ENCODE assay signal across 1 cellular context in the genomic region with DNA sequence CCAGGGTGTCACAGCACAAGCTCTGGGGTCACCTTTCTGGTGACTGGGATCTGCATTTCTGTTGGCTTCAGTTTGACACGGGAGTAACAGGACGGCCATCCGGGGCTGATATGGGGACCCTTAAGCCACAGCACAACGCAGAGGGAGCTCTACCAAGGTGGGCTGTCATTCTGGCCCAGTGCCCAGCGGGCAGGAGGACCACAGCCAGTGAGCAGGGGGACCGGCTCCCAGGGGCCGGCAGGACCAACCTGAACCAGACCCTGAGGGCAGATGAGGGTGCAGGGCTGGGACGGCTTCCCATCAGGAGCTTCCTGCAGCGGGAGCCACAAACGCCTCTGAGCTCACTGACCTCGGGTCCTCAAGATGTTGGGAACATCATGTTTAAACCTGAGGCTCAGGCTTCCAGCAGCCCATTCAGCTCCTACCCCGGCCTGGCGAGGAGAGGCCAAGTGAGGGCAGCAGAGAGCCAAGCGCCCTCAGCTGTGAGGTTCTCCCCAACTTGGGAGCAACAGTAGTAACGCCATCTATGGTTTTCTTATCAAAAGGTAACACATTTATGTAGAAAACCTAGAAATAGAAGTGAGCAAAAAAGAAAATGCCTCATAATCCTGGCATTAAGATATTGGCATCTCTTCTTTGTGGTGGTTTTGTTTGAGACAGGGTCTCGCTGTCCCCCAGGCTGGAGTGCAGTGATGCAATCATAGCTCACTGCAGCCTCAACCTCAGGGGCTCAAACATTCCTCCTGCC.
A peak's percentile ranks its signal among the peaks of the same experiment; 100 is the strongest.
TF ChIP-seq lines count a peak whose summit lies in the region.

No MANE protein-coding gene starts in this region.

TF ChIP-seq in GM12878, 131 proteins besides CTCF, POLR2A, EP300 and RAD21:
- TF ChIP-seq IRF4 (IDR thresholded peaks at IDR 0.05; ENCODE audit: low read depth, low read length), result 0 out of 2 replicates have a peak, but pooled peaks have one; percentile 42
- TF ChIP-seq ZNF592 (IDR thresholded peaks at IDR 0.05), result 0 out of 2 replicates have a peak, but pooled peaks have one; percentile 18
- peak; percentile 18; the same call in 1 of the 2 replicates for TF ChIP-seq RUNX3 (IDR thresholded peaks at IDR 0.05; ENCODE audit: low read length)
- TF ChIP-seq YY1 (IDR thresholded peaks at IDR 0.05; ENCODE audit: low read depth, low read length), result 0 out of 2 replicates have a peak, but pooled peaks have one; percentile 39
- peak; percentile 66; the same call in 1 of the 2 replicates for TF ChIP-seq SMC3 (IDR thresholded peaks at IDR 0.05; ENCODE audit: borderline replicate concordance, low read length)
- TF ChIP-seq WRNIP1 (IDR thresholded peaks at IDR 0.05; ENCODE audit: borderline replicate concordance, low read depth, low read length), result no peak
